6 cellular contexts compared by ENCODE assay signal in genomic region chr2:218216336-218216673, GRCh38. TPM values are rescaled to one million over a fixed set of nuclear protein-coding genes. Genes with fewer than 3 reads are reported as not detected.
DNase-seq lines count a peak whose midpoint lies in the region; ATAC-seq and TF ChIP-seq lines count a peak whose summit lies in the region.

No MANE protein-coding gene starts in this region.

- H3K27ac Mint-ChIP-seq in activated CD4-positive, alpha-beta T cell treated with anti-CD3 and anti-CD28 coated beads, Interleukin-2, amount 10 ng/mL, durations not matched to agents 24 days and 14 days, result peak overlapping the region; percentile 94

- 30 to 50% methylated on average over 9 of the region's 9 CpGs for WGBS in tibial nerve, 2 donors

- H3K9me3 Mint-ChIP-seq in activated CD4-positive, alpha-beta T cell treated with anti-CD3 and anti-CD28 coated beads, Interleukin-2, amount 10 ng/mL, durations not matched to agents 24 days and 14 days, result no peaks in the 10 kb centered on the region

- no peaks in the 10 kb centered on the region for H3K9me3 ChIP-seq in tibial nerve

- TF ChIP-seq EP300 in tibial nerve (IDR thresholded peaks at IDR 0.05), result no peak

- H3K36me3 Mint-ChIP-seq in activated CD4-positive, alpha-beta T cell treated with anti-CD3 and anti-CD28 coated beads, Interleukin-2, amount 10 ng/mL, durations not matched to agents 24 days and 14 days (ENCODE audit: low read depth), result peaks cover 38% of the 10 kb centered on the region

- peaks cover 5% of the 10 kb centered on the region for H3K27me3 Mint-ChIP-seq in activated CD4-positive, alpha-beta T cell treated with anti-CD3 and anti-CD28 coated beads, Interleukin-2, amount 10 ng/mL, durations not matched to agents 24 days and 14 days

- no peak for TF ChIP-seq CTCF in tibial nerve (IDR thresholded peaks at IDR 0.05)

- H3K4me3 ChIP-seq in tibial nerve, result peak overlapping the region; percentile 81 to 99 (median 92)

- peak overlapping the region; percentile 89 for H3K4me3 Mint-ChIP-seq in activated CD4-positive, alpha-beta T cell treated with anti-CD3 and anti-CD28 coated beads, Interleukin-2, amount 10 ng/mL, durations not matched to agents 24 days and 14 days

- TF ChIP-seq POLR2A in tibial nerve (IDR thresholded peaks at IDR 0.05), result no peak

- peak; percentile 7 for ATAC-seq in Right ventricle myocardium superior (ENCODE audit: poor library complexity)

- H3K27me3 ChIP-seq in tibial nerve, result no peaks in the 10 kb centered on the region

- H3K4me1 Mint-ChIP-seq in activated CD4-positive, alpha-beta T cell treated with anti-CD3 and anti-CD28 coated beads, Interleukin-2, amount 10 ng/mL, durations not matched to agents 24 days and 14 days, result peaks cover 32% of the 10 kb centered on the region

- peaks cover 0 to 43% (median 30%) of the 10 kb centered on the region in 4 donors for H3K4me1 ChIP-seq in tibial nerve

- H3K36me3 ChIP-seq in tibial nerve, result no peaks in the 10 kb centered on the region

- intact Hi-C loops in activated CD4-positive, alpha-beta T cell treated with anti-CD3 and anti-CD28 coated beads, Interleukin-2, amount 10 ng/mL, durations not matched to agents 24 days and 14 days (cut with micrococcal nuclease), result loop anchor here (2.0 to 5.0 kb wide), 6 partner anchors 30 to 1172 kb away; partner anchors contain the start of genes CNOT9, CNPPD1, CTDSP1 and RETREG2
- intact Hi-C loops in Right ventricle myocardium superior (cut with DNase I), result no loop called here

- H3K27ac ChIP-seq in tibial nerve, result peak overlapping the region; percentile 90 to 99 (median 96)

- no peak for DNase-seq in activated CD4-positive, alpha-beta T cell treated with anti-CD3 and anti-CD28 coated beads, Interleukin-2, amount 10 ng/mL, durations not matched to agents 24 days and 14 days
- DNase-seq in activated CD4-positive, alpha-beta T cell treated with anti-CD3 and anti-CD28 coated beads, Interleukin-2, amount 50 U/mL, for 48 hours, result no peak
- DNase-seq in Right ventricle myocardium superior, result peak; percentile 46
- no peak for DNase-seq in tibial nerve (ENCODE audit: low spot score in 2 of 2)
- no peak for DNase-seq in NCI-H1092 (lab: John Stamatoyannopoulos, UW)
- DNase-seq in CD1c-positive myeloid dendritic cell (ENCODE audit: extremely low spot score), result no peak

RNA-seq across cellular contexts. Expression of gene ARPC2, which starts 0.7 kb away (rescaled TPM):
- total RNA-seq in activated CD4-positive, alpha-beta T cell treated with anti-CD3 and anti-CD28 coated beads, Interleukin-2, amount 10 ng/mL, durations not matched to agents 24 days and 14 days, result 515 and 516 TPM in 2 replicates
- total RNA-seq in Right ventricle myocardium superior, result 123 TPM
- 100 to 1,000 TPM; 193 to 248 (median 222) TPM for total RNA-seq in tibial nerve

RNA-seq across cellular contexts. Expression of gene GPBAR1, which starts 44.5 kb away (rescaled TPM):
- total RNA-seq in activated CD4-positive, alpha-beta T cell treated with anti-CD3 and anti-CD28 coated beads, Interleukin-2, amount 10 ng/mL, durations not matched to agents 24 days and 14 days, result 0.40 and 0.68 TPM in 2 replicates
- 1.8 TPM for total RNA-seq in Right ventricle myocardium superior
- total RNA-seq in tibial nerve, result 10 to 100 TPM in 2 of 4 donors, 1 to 10 TPM in 2; 4.6 to 37.8 (median 13.5) TPM

RNA-seq across cellular contexts. Expression of gene CXCR1, which starts 49.5 kb away (rescaled TPM):
- not detected in 2 replicates for total RNA-seq in activated CD4-positive, alpha-beta T cell treated with anti-CD3 and anti-CD28 coated beads, Interleukin-2, amount 10 ng/mL, durations not matched to agents 24 days and 14 days
- total RNA-seq in Right ventricle myocardium superior (0.54 TPM), tibial nerve (under 1 TPM in 2 of 4 donors, not detected in 2; 0.21 to 0.66 TPM)

RNA-seq across cellular contexts. Expression of gene AAMP, which starts 53.6 kb away (rescaled TPM):
- total RNA-seq in activated CD4-positive, alpha-beta T cell treated with anti-CD3 and anti-CD28 coated beads, Interleukin-2, amount 10 ng/mL, durations not matched to agents 24 days and 14 days, result 85.3 and 89.0 TPM in 2 replicates
- 48.4 TPM for total RNA-seq in Right ventricle myocardium superior
- 100 to 1,000 TPM; 111 to 179 (median 143) TPM for total RNA-seq in tibial nerve

RNA-seq across cellular contexts. Expression of gene PNKD, which starts 54.0 kb away (rescaled TPM):
- 15.0 and 21.5 TPM in 2 replicates for total RNA-seq in activated CD4-positive, alpha-beta T cell treated with anti-CD3 and anti-CD28 coated beads, Interleukin-2, amount 10 ng/mL, durations not matched to agents 24 days and 14 days
- 72.9 TPM for total RNA-seq in Right ventricle myocardium superior
- 10 to 100 TPM; 62.3 to 68.9 (median 63.6) TPM for total RNA-seq in tibial nerve
